In the genomic region with DNA sequence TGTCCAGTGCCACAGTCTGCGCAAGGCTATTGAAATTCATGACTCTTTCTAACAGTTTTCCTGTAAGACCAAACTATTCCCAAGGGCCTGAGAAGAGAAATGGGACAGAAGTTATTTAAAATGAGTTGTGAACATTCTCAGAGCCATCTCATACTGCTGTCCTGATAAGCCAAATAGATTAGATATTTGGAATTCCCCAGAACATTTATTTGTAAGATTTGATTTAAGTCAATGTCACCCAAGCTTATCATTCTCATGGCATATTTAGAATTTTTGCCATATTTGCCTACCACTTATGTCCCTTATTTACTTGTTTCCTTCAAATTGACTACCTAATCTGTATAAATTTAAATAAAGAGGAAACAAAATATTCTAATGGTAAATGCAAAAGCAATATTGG, we compare ENCODE assay signal across 14 cellular contexts.
"Had no signal": no experiment of that assay in that cellular context is flagged by ENCODE, and none has a peak within 500 bp of the region (broad histone marks: within the 10 kb centered on the region; RNA-seq: fewer than 3 reads in every experiment).

No MANE protein-coding gene starts in this region.

- H3K27ac ChIP-seq: SJSA1, SK-N-MC had no signal

- H3K4me1 ChIP-seq: SJSA1 had no signal

- H3K27me3 ChIP-seq: SJSA1 had no signal

- DNase-seq: KBM-7, NCI-H1092 treated with DMSO at 0.1 percent for 48 hours, NCI-H1436, NCI-H1694, NCI-H187 treated with DMSO at 0.1 percent for 48 hours, NCI-H2227 treated with DMSO at 0.1 percent for 48 hours, NCI-H524 treated with DMSO at 0.1 percent for 48 hours, NCI-H69, NCI-H774, Right ventricle myocardium superior, RPMI8226, SIG-M5 had no signal

- H3K9me3 ChIP-seq: SJSA1 had no signal

- H3K4me3 ChIP-seq: SJSA1, SK-N-MC had no signal

- H3K36me3 ChIP-seq: SJSA1 had no signal
